In genomic region chr19:16627928-16628182, GRCh38 we compare ENCODE assay signal across 1 cellular context.
A peak's percentile ranks its signal among the peaks of the same experiment; 100 is the strongest.
TF ChIP-seq lines count a peak whose summit lies in the region.

No MANE protein-coding gene starts in this region.

TF ChIP-seq in K562, 482 proteins besides CTCF, POLR2A, EP300 and RAD21:
- TF ChIP-seq NONO (IDR thresholded peaks at IDR 0.05; ENCODE audit: low read depth in 2 of 2, low read length in 1 of 2) (peak; percentile 60 to 94; a peak in 3 of 4 replicates), ZNF311 (CRISPR knock-in tag; IDR thresholded peaks at IDR 0.05) (no peak), PHF8 (IDR thresholded peaks at IDR 0.05; ENCODE audit: borderline replicate concordance, low read length) (peak; percentile 33; the same call in 1 of the 2 replicates), CBX1 (IDR thresholded peaks at IDR 0.05; ENCODE audit: low read depth) (0 out of 2 replicates have a peak, but pooled peaks have one; percentile 4), MBD2 (IDR thresholded peaks at IDR 0.05; ENCODE audit: borderline replicate concordance, low read depth) (0 out of 2 replicates have a peak, but pooled peaks have one; percentile 21), POLR2G (IDR thresholded peaks at IDR 0.05; ENCODE audit: low read depth, low read length) (no peak), GTF2E2 (tag; IDR thresholded peaks at IDR 0.05) (0 out of 2 replicates have a peak, but pooled peaks have one; percentile 79), ELF2 (CRISPR knock-in tag; IDR thresholded peaks at IDR 0.05) (no peak)
